ENCODE assay signal across 1 cellular context in the genomic region with DNA sequence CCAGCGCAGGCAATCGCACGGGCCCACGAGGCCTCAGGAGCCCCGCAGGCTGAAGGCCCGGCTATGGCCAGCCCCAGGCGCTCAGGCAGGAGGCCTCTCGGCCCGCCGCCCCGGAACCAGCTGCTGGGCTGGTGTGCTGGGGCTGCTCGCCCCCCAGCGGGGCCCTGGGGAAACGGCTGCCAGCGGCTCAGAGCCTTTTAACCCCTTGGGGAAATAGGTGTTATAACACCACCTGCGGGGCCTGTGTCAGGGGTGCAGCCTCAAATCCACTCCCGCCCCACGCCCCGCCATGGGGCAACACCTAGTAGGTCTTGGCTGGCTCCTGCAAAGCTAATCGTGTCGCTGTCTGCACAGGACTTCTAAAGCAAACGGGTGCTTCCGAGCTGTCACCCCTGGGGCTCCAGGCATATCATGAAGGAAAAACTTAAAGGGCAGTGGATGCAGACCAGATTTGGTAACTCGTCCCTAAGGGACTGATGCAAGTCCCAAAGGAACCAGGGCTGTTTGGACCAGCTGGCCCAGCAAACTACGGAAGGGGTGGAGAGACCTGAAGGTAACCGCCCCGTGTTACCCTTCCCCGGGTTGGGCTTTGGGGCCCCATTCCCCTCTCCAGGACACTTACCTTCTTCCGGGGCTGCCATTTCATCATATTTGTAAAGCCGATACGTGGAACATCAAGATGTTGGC.
A peak's percentile ranks its signal among the peaks of the same experiment; 100 is the strongest.
TF ChIP-seq lines count a peak whose summit lies in the region.

No MANE protein-coding gene starts in this region.

TF ChIP-seq in GM12878, 131 proteins besides CTCF, POLR2A, EP300 and RAD21 (continued from another document):
- TF ChIP-seq, protein P1, sequence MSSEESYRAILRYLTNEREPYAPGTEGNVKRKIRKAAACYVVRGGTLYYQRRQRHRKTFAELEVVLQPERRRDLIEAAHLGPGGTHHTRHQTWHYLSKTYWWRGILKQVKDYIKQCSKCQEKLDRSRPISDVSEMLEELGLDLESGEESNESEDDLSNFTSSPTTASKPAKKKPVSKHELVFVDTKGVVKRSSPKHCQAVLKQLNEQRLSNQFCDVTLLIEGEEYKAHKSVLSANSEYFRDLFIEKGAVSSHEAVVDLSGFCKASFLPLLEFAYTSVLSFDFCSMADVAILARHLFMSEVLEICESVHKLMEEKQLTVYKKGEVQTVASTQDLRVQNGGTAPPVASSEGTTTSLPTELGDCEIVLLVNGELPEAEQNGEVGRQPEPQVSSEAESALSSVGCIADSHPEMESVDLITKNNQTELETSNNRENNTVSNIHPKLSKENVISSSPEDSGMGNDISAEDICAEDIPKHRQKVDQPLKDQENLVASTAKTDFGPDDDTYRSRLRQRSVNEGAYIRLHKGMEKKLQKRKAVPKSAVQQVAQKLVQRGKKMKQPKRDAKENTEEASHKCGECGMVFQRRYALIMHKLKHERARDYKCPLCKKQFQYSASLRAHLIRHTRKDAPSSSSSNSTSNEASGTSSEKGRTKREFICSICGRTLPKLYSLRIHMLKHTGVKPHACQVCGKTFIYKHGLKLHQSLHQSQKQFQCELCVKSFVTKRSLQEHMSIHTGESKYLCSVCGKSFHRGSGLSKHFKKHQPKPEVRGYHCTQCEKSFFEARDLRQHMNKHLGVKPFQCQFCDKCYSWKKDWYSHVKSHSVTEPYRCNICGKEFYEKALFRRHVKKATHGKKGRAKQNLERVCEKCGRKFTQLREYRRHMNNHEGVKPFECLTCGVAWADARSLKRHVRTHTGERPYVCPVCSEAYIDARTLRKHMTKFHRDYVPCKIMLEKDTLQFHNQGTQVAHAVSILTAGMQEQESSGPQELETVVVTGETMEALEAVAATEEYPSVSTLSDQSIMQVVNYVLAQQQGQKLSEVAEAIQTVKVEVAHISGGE (CRISPR knock-in tag; IDR thresholded peaks at IDR 0.05), result no peak
- TF ChIP-seq DPF2 (IDR thresholded peaks at IDR 0.05) (0 out of 2 replicates have a peak, but pooled peaks have one; percentile 50), PML (IDR thresholded peaks at IDR 0.05; ENCODE audit: low read length) (no peak), BHLHE40 (IDR thresholded peaks at IDR 0.05; ENCODE audit: borderline replicate concordance in 1 of 2, low read depth in 2 of 2, low read length in 1 of 2) (peak in 1 of 2 experiments; percentile 22; a peak in 1 of 4 replicates), FOXM1 (IDR thresholded peaks at IDR 0.05; ENCODE audit: low read depth, low read length) (0 out of 2 replicates have a peak, but pooled peaks have one; percentile 38)
